1 cellular context compared by ENCODE assay signal in genomic region chr15:101131489-101132389, GRCh38.
TF ChIP-seq lines count a peak whose summit lies in the region.

No MANE protein-coding gene starts in this region.

TF ChIP-seq in HepG2, 621 proteins besides CTCF, POLR2A, EP300 and RAD21 (continued from another document):
- TF ChIP-seq POGK (CRISPR knock-in tag; conservative IDR thresholded peaks at IDR 0.05) (no peak), BCL6 (CRISPR knock-in tag; IDR thresholded peaks at IDR 0.05) (0 out of 2 replicates have a peak, but pooled peaks have one; percentile 15), KLF13 (CRISPR knock-in tag; IDR thresholded peaks at IDR 0.05) (no peak), MAFF (IDR thresholded peaks at IDR 0.05; ENCODE audit: low read depth, low read length) (peak; percentile 67), RXRB (CRISPR knock-in tag; IDR thresholded peaks at IDR 0.05; ENCODE audit: borderline replicate concordance) (0 out of 2 replicates have a peak, but pooled peaks have one; percentile 21), MAFK (conservative IDR thresholded peaks at IDR 0.05 in 1 of 2, IDR thresholded peaks at IDR 0.05 in 1 of 2; ENCODE audit: low read length in 2 of 2) (peak; percentile 62 to 80), ZNF644 (CRISPR knock-in tag; IDR thresholded peaks at IDR 0.05; ENCODE audit: low read depth) (peak; percentile 60; the same call in 1 of the 2 replicates), GATAD2A (CRISPR knock-in tag; IDR thresholded peaks at IDR 0.05) (peak; percentile 40), FOXA3 (CRISPR knock-in tag; IDR thresholded peaks at IDR 0.05) (peak; percentile 58; the same call in 1 of the 2 replicates), ATF4 (CRISPR knock-in tag; IDR thresholded peaks at IDR 0.05) (peak in 1 of 2 experiments; percentile 92; a peak in 2 of 4 replicates), SKIL (CRISPR knock-in tag; IDR thresholded peaks at IDR 0.05; ENCODE audit: borderline replicate concordance) (no peak), ZBTB8A (CRISPR knock-in tag; IDR thresholded peaks at IDR 0.05; ENCODE audit: borderline replicate concordance, low read depth) (no peak)
